ENCODE assay signal across 19 cellular contexts in genomic region chr15:38793181-38793580, GRCh38.
DNase-seq lines count a peak whose midpoint lies in the region; ATAC-seq, FAIRE-seq and TF ChIP-seq lines count a peak whose summit lies in the region.
"Had no signal": no experiment of that assay in that cellular context is flagged by ENCODE, and none has a peak within 500 bp of the region (broad histone marks: within the 10 kb centered on the region; RNA-seq: fewer than 3 reads in every experiment).

No MANE protein-coding gene starts in this region.

- no peaks in the 10 kb centered on the region for H3K4me1 Mint-ChIP-seq in nephron progenitor cell

- no TSS peak for BruUV-seq in endothelial cell of umbilical vein (replicated peaks; lab: Mats Ljungman, UMichigan)

- intact Hi-C loops in endothelial cell of umbilical vein (cut with micrococcal nuclease), result no loop called here

- H3K36me3 ChIP-seq in endothelial cell of umbilical vein (ENCODE audit: control insufficient read depth in 2 of 2, extremely low read depth in 1 of 2, insufficient read depth in 2 of 2, low read length in 2 of 2), result no peaks in the 10 kb centered on the region
- H3K36me3 ChIP-seq: BE2C had no signal

- DNase-seq in M059J (ENCODE audit: low read depth), result peak; percentile 21
- DNase-seq in endothelial cell of umbilical vein (ENCODE audit: low read depth, low spot score), result peak; percentile 43
- DNase-seq in nephron progenitor cell, result no peak
- DNase-seq: ACHN; BE2C; C1 segment of cervical spinal cord; Caco-2; CD4-positive, alpha-beta T cell; GOT3; H7; HFFc6 had no signal

- no peaks in the 10 kb centered on the region for H3K4me1 ChIP-seq in endothelial cell of umbilical vein (ENCODE audit: control insufficient read depth, extremely low read depth, insufficient read depth, low read length)
- H3K4me1 ChIP-seq: BE2C, Caco-2 had no signal

- no peak for TF ChIP-seq CTCF in endothelial cell of umbilical vein (IDR thresholded peaks at IDR 0.05; ENCODE audit: extremely low read depth in 1 of 2, insufficient read depth in 1 of 2, low read depth in 1 of 2, low read length in 2 of 2)
- no peak for TF ChIP-seq CTCF in nephron progenitor cell (IDR thresholded peaks at IDR 0.05)

- FAIRE-seq in endothelial cell of umbilical vein (lab: Jason Lieb, UNC), result no peak
- FAIRE-seq: A204.1, D721Med, G401.6, GM12891 had no signal

- H3K9me3 Mint-ChIP-seq in nephron progenitor cell, result peaks cover 4% of the 10 kb centered on the region

- no peaks in the 10 kb centered on the region for H3K9me1 ChIP-seq in endothelial cell of umbilical vein (replicated peaks; ENCODE audit: control insufficient read depth, extremely low read depth, insufficient read depth, low read length)

- H3K27me3 ChIP-seq in endothelial cell of umbilical vein (ENCODE audit: control insufficient read depth in 2 of 2, insufficient read depth in 2 of 2, low read length in 2 of 2), result peaks cover 0 to 4% of the 10 kb centered on the region in 2 experiments
- H3K27me3 ChIP-seq: BE2C had no signal

- H3K27me3 Mint-ChIP-seq in nephron progenitor cell (ENCODE audit: low read depth, poor library complexity), result peaks cover 15% of the 10 kb centered on the region

- H3K4me3 Mint-ChIP-seq in nephron progenitor cell, result no peak overlapping the region
- H3K4me3 Mint-ChIP-seq: CD4-positive, alpha-beta T cell; HFFc6 had no signal

- no peak overlapping the region for H3K9ac ChIP-seq in endothelial cell of umbilical vein (replicated peaks; ENCODE audit: extremely low read depth, insufficient read depth, low read length)

- no peaks in the 10 kb centered on the region for H3K9me3 ChIP-seq in endothelial cell of umbilical vein (replicated peaks; ENCODE audit: control insufficient read depth, insufficient read depth, low read length)
- H3K9me3 ChIP-seq: BE2C, Caco-2 had no signal

- POLR2A ChIA-PET in endothelial cell of umbilical vein (lab: Charles Lee), result interaction anchor here (0.6 kb wide), 1 partner anchor 176 kb away, joined by 8 read pairs; no protein-coding TSS in a partner anchor

- no peak overlapping the region for H3K27ac ChIP-seq in endothelial cell of umbilical vein (ENCODE audit: insufficient read depth, low read depth, low read length)

- dilution Hi-C loops in endothelial cell of umbilical vein (cut with MboI; ENCODE audit: extremely low pct_ligation_motif_present, low sequenced_read_pairs), result no loop called here

- TF ChIP-seq POLR2A in endothelial cell of umbilical vein (IDR thresholded peaks at IDR 0.05; ENCODE audit: low read depth, low read length), result no peak

- H3K79me2 ChIP-seq in endothelial cell of umbilical vein (ENCODE audit: control insufficient read depth, insufficient read depth, low read length), result no peaks in the 10 kb centered on the region

- H3K4me3 ChIP-seq in endothelial cell of umbilical vein (replicated peaks in 1 of 3; ENCODE audit: insufficient read depth in 1 of 3, low read depth in 1 of 3, low read length in 3 of 3), result no peak overlapping the region

- H3K36me3 Mint-ChIP-seq in nephron progenitor cell (ENCODE audit: low read depth), result no peaks in the 10 kb centered on the region

- peak overlapping the region; percentile 26 for H3K27ac Mint-ChIP-seq in nephron progenitor cell
- H3K27ac Mint-ChIP-seq: CD4-positive, alpha-beta T cell; HFFc6 had no signal

- no peak overlapping the region for H3K4me2 ChIP-seq in endothelial cell of umbilical vein (ENCODE audit: insufficient read depth, low read length)

- no peak overlapping the region for H2AFZ ChIP-seq in endothelial cell of umbilical vein (ENCODE audit: low read depth, low read length)

- H4K20me1 ChIP-seq in endothelial cell of umbilical vein (replicated peaks; ENCODE audit: control insufficient read depth, extremely low read depth, insufficient read depth, low read length), result no peaks in the 10 kb centered on the region

- CTCF ChIA-PET in endothelial cell of umbilical vein (lab: Charles Lee), result interaction anchor here (1.1 to 1.2 kb wide), 2 partner anchors 47 to 198 kb away, joined by 3 read pairs; no protein-coding TSS in a partner anchor

- ATAC-seq in HG03135 (IDR thresholded peaks at IDR 0.05; ENCODE audit: unreplicated experiment) (no peak), GM18519 (IDR thresholded peaks at IDR 0.05; ENCODE audit: low FRiP score, unreplicated experiment) (no peak), HG03280 (IDR thresholded peaks at IDR 0.05; ENCODE audit: unreplicated experiment) (no peak)
- ATAC-seq: HCT116 had no signal

TF ChIP-seq in endothelial cell of umbilical vein, 7 proteins besides CTCF, POLR2A, EP300 and RAD21:
- TF ChIP-seq POLR2AphosphoS5 (IDR thresholded peaks at IDR 0.05; ENCODE audit: insufficient read depth, low read depth, low read length) (no peak), EZH2 (IDR thresholded peaks at IDR 0.05; ENCODE audit: borderline replicate concordance, low read depth, low read length, severe bottlenecking) (no peak), MAX (IDR thresholded peaks at IDR 0.05; ENCODE audit: insufficient read depth, insufficient read length) (no peak), JUN (IDR thresholded peaks at IDR 0.05; ENCODE audit: borderline replicate concordance, insufficient read depth, insufficient read length, low read depth) (no peak), MYC (IDR thresholded peaks at IDR 0.05; ENCODE audit: low read depth, low read length) (no peak), GATA2 (IDR thresholded peaks at IDR 0.05; ENCODE audit: insufficient read depth, insufficient read length, low read depth, low read length) (no peak), FOS (IDR thresholded peaks at IDR 0.05; ENCODE audit: borderline replicate concordance, insufficient read depth, low read length) (no peak)
TF ChIP-seq in endothelial cell of umbilical vein: peak in this region for 0.
